ENCODE assay signal across 34 cellular contexts in genomic region chr5:158164648-158165047, GRCh38.
"Had no signal": no experiment of that assay in that cellular context is flagged by ENCODE, and none has a peak within 500 bp of the region (broad histone marks: within the 10 kb centered on the region; RNA-seq: fewer than 3 reads in every experiment).

No MANE protein-coding gene starts in this region.

- H3K4me3 ChIP-seq: ascending aorta, MG63, PC-9 had no signal

- FAIRE-seq: RCC 7860 had no signal

- H3K27me3 Mint-ChIP-seq: activated naive CD8-positive, alpha-beta T cell treated with anti-CD3 and anti-CD28 coated beads, Interleukin-2, amount 10 ng/mL, durations not matched to agents 7 days and 5 days had no signal

- H3K4me3 Mint-ChIP-seq: activated CD4-positive, alpha-beta T cell treated with anti-CD3 and anti-CD28 coated beads, Interleukin-2, amount 10 ng/mL, durations not matched to agents 24 days and 14 days; activated CD8-positive, alpha-beta T cell treated with anti-CD3 and anti-CD28 coated beads, Interleukin-2, amount 10 ng/mL, durations not matched to agents 7 days and 5 days; activated naive CD4-positive, alpha-beta T cell treated with anti-CD3 and anti-CD28 coated beads, Interleukin-2, amount 50 U/mL, for 24 hours; activated naive CD8-positive, alpha-beta T cell treated with anti-CD3 and anti-CD28 coated beads, Interleukin-2, amount 10 ng/mL, durations not matched to agents 7 days and 5 days; activated T-cell treated with anti-CD3 and anti-CD28 coated beads, Interleukin-2, amount 50 U/mL, for 24 hours; IgD-negative memory B cell had no signal

- H3K27ac ChIP-seq: ascending aorta, PC-9, WERI-Rb-1 had no signal

- H3K36me3 Mint-ChIP-seq: activated naive CD4-positive, alpha-beta T cell treated with anti-CD3 and anti-CD28 coated beads, Interleukin-2, amount 50 U/mL, for 24 hours; activated naive CD8-positive, alpha-beta T cell treated with anti-CD3 and anti-CD28 coated beads, Interleukin-2, amount 10 ng/mL, durations not matched to agents 7 days and 5 days had no signal

- H3K4me1 Mint-ChIP-seq: activated CD4-positive, alpha-beta T cell treated with anti-CD3 and anti-CD28 coated beads, Interleukin-2, amount 10 ng/mL, durations not matched to agents 24 days and 14 days; activated naive CD4-positive, alpha-beta T cell treated with anti-CD3 and anti-CD28 coated beads, Interleukin-2, amount 50 U/mL, for 24 hours had no signal

- H3K27me3 ChIP-seq: ascending aorta had no signal

- H3K36me3 ChIP-seq: ascending aorta, MG63, WERI-Rb-1 had no signal

- H3K27ac Mint-ChIP-seq: activated CD4-positive, alpha-beta T cell treated with anti-CD3 and anti-CD28 coated beads, Interleukin-2, amount 10 ng/mL, durations not matched to agents 24 days and 14 days; activated CD8-positive, alpha-beta T cell treated with anti-CD3 and anti-CD28 coated beads, Interleukin-2, amount 10 ng/mL, durations not matched to agents 7 days and 5 days; activated naive CD4-positive, alpha-beta T cell treated with anti-CD3 and anti-CD28 coated beads, Interleukin-2, amount 50 U/mL, for 24 hours; activated naive CD8-positive, alpha-beta T cell treated with anti-CD3 and anti-CD28 coated beads, Interleukin-2, amount 10 ng/mL, durations not matched to agents 7 days and 5 days; activated T-cell treated with anti-CD3 and anti-CD28 coated beads, Interleukin-2, amount 50 U/mL, for 24 hours; activated T-helper 2 cell treated with anti-CD3 and anti-CD28 coated beads, Interferon-gamma antibody, Interleukin-2, Interleukin-4, amounts not matched to agents 10 μg/mL and 5 μg/mL and 100 μg/mL, durations not matched to agents 14 hours and 24 hours and 36 hours; IgD-negative memory B cell had no signal

- H3K9me3 ChIP-seq: ascending aorta, MG63 had no signal

- ATAC-seq: activated CD8-positive, alpha-beta T cell treated with anti-CD3 and anti-CD28 coated beads, Interleukin-2, amount 10 ng/mL, durations not matched to agents 7 days and 5 days had no signal

- H2AFZ ChIP-seq: PC-9 had no signal

- H3K9me3 Mint-ChIP-seq: activated CD4-positive, alpha-beta T cell treated with anti-CD3 and anti-CD28 coated beads, Interleukin-2, amount 10 ng/mL, durations not matched to agents 24 days and 14 days; activated naive CD4-positive, alpha-beta T cell treated with anti-CD3 and anti-CD28 coated beads, Interleukin-2, amount 50 U/mL, for 24 hours; activated naive CD8-positive, alpha-beta T cell treated with anti-CD3 and anti-CD28 coated beads, Interleukin-2, amount 10 ng/mL, durations not matched to agents 7 days and 5 days; activated T-cell treated with anti-CD3 and anti-CD28 coated beads, Interleukin-2, amount 50 U/mL, for 24 hours; activated T-helper 2 cell treated with anti-CD3 and anti-CD28 coated beads, Interferon-gamma antibody, Interleukin-2, Interleukin-4, amounts not matched to agents 10 μg/mL and 5 μg/mL and 100 μg/mL, durations not matched to agents 14 hours and 24 hours and 36 hours; IgD-negative memory B cell had no signal

- H3K4me2 ChIP-seq: PC-9 had no signal

- H3K4me1 ChIP-seq: ascending aorta had no signal

- DNase-seq: activated CD4-positive, alpha-beta T cell treated with anti-CD3 and anti-CD28 coated beads, Interleukin-2, amount 10 ng/mL, durations not matched to agents 24 days and 14 days; activated CD4-positive, alpha-beta T cell treated with anti-CD3 and anti-CD28 coated beads, Interleukin-2, amount 50 U/mL, for 48 hours; activated CD8-positive, alpha-beta T cell treated with anti-CD3 and anti-CD28 coated beads, Interleukin-2, amount 10 ng/mL, durations not matched to agents 7 days and 5 days; activated gamma-delta T cell; activated naive CD4-positive, alpha-beta T cell treated with Interleukin-2 at 50 U/mL for 16 hours; activated naive CD8-positive, alpha-beta T cell treated with anti-CD3 and anti-CD28 coated beads, Interleukin-2, amount 10 ng/mL, durations not matched to agents 7 days and 5 days; activated T-cell treated with anti-CD3 and anti-CD28 coated beads, Interleukin-2, amount 50 U/mL, for 24 hours; amygdala; Karpas-422; KBM-7; MG63; NCI-H1092; NCI-H1436 treated with DMSO at 0.1 percent for 48 hours; NCI-H1694 treated with DMSO at 0.1 percent for 48 hours; NCI-H2029; NCI-H2107; NCI-H2171 treated with DMSO at 0.1 percent for 48 hours; NCI-H2227 treated with DMSO at 0.1 percent for 48 hours; NCI-H446; NCI-H510A treated with DMSO at 0.1 percent for 48 hours; NCI-H526 treated with DMSO at 0.1 percent for 48 hours; NK-92 treated with Interleukin-12 subunit alpha and Interleukin-12 subunit beta, amount 100 ng/mL, for 24 hours; PC-9; Right ventricle myocardium superior; SW 1271; T-helper 1 cell; T-helper 2 cell; T-helper 9 cell; WERI-Rb-1 had no signal
